ENCODE assay signal across 1 cellular context in genomic region chr4:108180513-108180912, GRCh38.
TF ChIP-seq lines count a peak whose summit lies in the region.

No MANE protein-coding gene starts in this region.

TF ChIP-seq in K562, 482 proteins besides CTCF, POLR2A, EP300 and RAD21:
- TF ChIP-seq CEBPZ (IDR thresholded peaks at IDR 0.05; ENCODE audit: borderline replicate concordance, low read depth, low read length) (no peak), PTTG1 (tag; IDR thresholded peaks at IDR 0.05; ENCODE audit: low read depth) (no peak), MEF2D (tag; conservative IDR thresholded peaks at IDR 0.05; ENCODE audit: low read depth) (no peak), XRCC3 (IDR thresholded peaks at IDR 0.05) (no peak), NFIX (CRISPR knock-in tag; IDR thresholded peaks at IDR 0.05; ENCODE audit: low read depth) (no peak), RREB1 (CRISPR knock-in tag; IDR thresholded peaks at IDR 0.05) (no peak), HLTF (IDR thresholded peaks at IDR 0.05) (0 out of 2 replicates have a peak, but pooled peaks have one; percentile 45), ZNF184 (CRISPR knock-in tag; IDR thresholded peaks at IDR 0.05) (no peak), POLR2B (IDR thresholded peaks at IDR 0.05; ENCODE audit: low read depth, partially characterized antibody) (peak; percentile 28), BCLAF1 (IDR thresholded peaks at IDR 0.05; ENCODE audit: borderline replicate concordance in 1 of 2, control insufficient read depth in 1 of 2, low read depth in 2 of 2, low read length in 1 of 2) (peak in 1 of 2 experiments; percentile 42; a peak in 1 of 4 replicates), HDAC1 (IDR thresholded peaks at IDR 0.05) (0 out of 4 replicates have a peak, but pooled peaks of 1 of the 2 experiments have one; percentile 31), EHMT2 (IDR thresholded peaks at IDR 0.05) (0 out of 2 replicates have a peak, but pooled peaks have one; percentile 24), KLF13 (tag; IDR thresholded peaks at IDR 0.05; ENCODE audit: borderline replicate concordance, low read depth) (no peak), SLC30A9 (CRISPR knock-in tag; IDR thresholded peaks at IDR 0.05) (no peak), ZNF512 (tag; IDR thresholded peaks at IDR 0.05) (peak; percentile 98), ZNF174 (CRISPR knock-in tag; IDR thresholded peaks at IDR 0.05) (no peak), TBL1XR1 (IDR thresholded peaks at IDR 0.05; ENCODE audit: low read length in 2 of 2) (no peak), PHB2 (IDR thresholded peaks at IDR 0.05; ENCODE audit: low read depth) (0 out of 2 replicates have a peak, but pooled peaks have one; percentile 10), BRF1 (IDR thresholded peaks at IDR 0.05; ENCODE audit: borderline replicate concordance, extremely low read depth, insufficient read length) (no peak), SRF (CRISPR knock-in tag; IDR thresholded peaks at IDR 0.05) (no peak), MTA1 (IDR thresholded peaks at IDR 0.05; ENCODE audit: borderline replicate concordance) (peak; percentile 73), ZNF253 (CRISPR knock-in tag; conservative IDR thresholded peaks at IDR 0.05) (no peak), FIP1L1 (IDR thresholded peaks at IDR 0.05; ENCODE audit: low read depth, low read length, poor library complexity, severe bottlenecking) (no peak), ZNF165 (CRISPR knock-in tag; IDR thresholded peaks at IDR 0.05; ENCODE audit: borderline replicate concordance) (no peak), RBBP5 (IDR thresholded peaks at IDR 0.05; ENCODE audit: borderline replicate concordance, insufficient read depth, low read length, poor library complexity, severe bottlenecking) (no peak), MLLT1 (IDR thresholded peaks at IDR 0.05) (0 out of 4 replicates have a peak, but pooled peaks of 1 of the 2 experiments have one; percentile 37), SMARCC2 (IDR thresholded peaks at IDR 0.05; ENCODE audit: low read depth) (no peak)
